Comparison of ENCODE assay signal across 8 cellular contexts in the genomic region with DNA sequence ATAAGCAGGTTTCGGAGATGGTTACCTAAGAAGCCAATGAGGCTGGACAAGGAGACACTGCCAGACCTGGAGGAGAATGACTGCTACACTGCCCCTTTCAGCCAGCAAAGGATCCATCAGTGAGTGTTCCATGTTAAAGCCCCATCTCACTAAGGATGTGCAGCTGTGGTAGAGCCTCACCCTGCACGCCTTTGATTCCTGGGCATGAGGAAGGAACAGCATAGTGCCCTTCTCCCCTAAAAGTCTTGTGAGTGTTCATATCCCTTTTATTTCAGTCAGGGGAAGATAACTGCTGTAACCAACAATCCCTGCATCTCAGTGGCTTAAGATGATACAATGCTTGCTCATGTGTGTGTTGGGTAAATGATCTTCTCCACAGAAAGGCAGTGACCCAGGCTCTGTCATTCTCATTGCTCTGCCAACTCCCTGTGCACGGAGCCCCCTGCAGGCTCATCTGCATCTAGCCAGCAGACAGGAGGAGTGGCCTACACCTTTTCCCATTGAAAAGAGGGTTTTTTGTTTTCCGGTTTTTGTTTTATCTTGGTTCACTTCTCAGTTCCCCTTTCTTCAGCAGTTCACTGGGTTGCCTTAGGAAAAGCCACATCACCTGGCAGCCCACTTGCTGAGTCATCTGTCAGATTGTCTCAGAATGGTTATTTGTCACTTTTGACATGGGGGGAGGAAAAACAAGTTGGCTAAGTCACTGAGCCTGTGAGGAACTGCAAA.
DNase-seq lines count a peak whose midpoint lies in the region; ATAC-seq and TF ChIP-seq lines count a peak whose summit lies in the region.

No MANE protein-coding gene starts in this region.

- TF ChIP-seq CTCF in Loucy (conservative IDR thresholded peaks at IDR 0.05; ENCODE audit: low read length) (peak; percentile 39), ascending aorta (IDR thresholded peaks at IDR 0.05) (peak in 2 of 3 experiments; percentile 9 to 11), thyroid gland (IDR thresholded peaks at IDR 0.05) (no peak)

- H3K27ac ChIP-seq in ascending aorta: peak overlapping the region in 1 of 2 donors; percentile 14
- no peak overlapping the region for H3K27ac ChIP-seq in thyroid gland

- no peaks in the 10 kb centered on the region for H3K36me3 ChIP-seq in Loucy (ENCODE audit: insufficient read depth, low read length)
- H3K36me3 ChIP-seq in ascending aorta: no peaks in the 10 kb centered on the region
- no peaks in the 10 kb centered on the region for H3K36me3 ChIP-seq in thyroid gland

- H3K4me1 ChIP-seq in Loucy (ENCODE audit: insufficient read depth, low read length, poor library complexity, severe bottlenecking) (no peaks in the 10 kb centered on the region), ascending aorta (peaks cover 0 to 9% of the 10 kb centered on the region in 2 donors), thyroid gland (no peaks in the 10 kb centered on the region)

- no peaks in the 10 kb centered on the region for H3K9me2 ChIP-seq in Loucy (replicated peaks; ENCODE audit: low read depth, low read length)

- H3F3A ChIP-seq in Loucy (ENCODE audit: low read depth): no peaks in the 10 kb centered on the region

- intact Hi-C loops in ascending aorta (cut with DNase I): no loop called here
- intact Hi-C loops in thyroid gland (cut with DNase I): no loop called here

- H3K9ac ChIP-seq in Loucy (ENCODE audit: low read depth, low read length, poor library complexity, severe bottlenecking): no peak overlapping the region

- TF ChIP-seq POLR2A in GM18505 (IDR thresholded peaks at IDR 0.05; ENCODE audit: borderline replicate concordance, extremely low read depth, insufficient read depth, insufficient read length) (no peak), thyroid gland (IDR thresholded peaks at IDR 0.05) (no peak)

- WGBS in thyroid gland, 2 donors: 33 to 41% methylated on average over 4 of the region's 4 CpGs

- ATAC-seq in GM18505 (IDR thresholded peaks at IDR 0.05; ENCODE audit: unreplicated experiment): peak; percentile 97
- ATAC-seq in HG02642 (IDR thresholded peaks at IDR 0.05; ENCODE audit: poor library complexity, unreplicated experiment): peak; percentile 95

- H4K20me1 ChIP-seq in Loucy (ENCODE audit: insufficient read depth, low read length, poor library complexity, severe bottlenecking): no peaks in the 10 kb centered on the region

- H3K79me2 ChIP-seq in Loucy (ENCODE audit: insufficient read depth, low read length): no peaks in the 10 kb centered on the region

- H3K4me2 ChIP-seq in Loucy (ENCODE audit: low read depth, low read length, poor library complexity, severe bottlenecking): no peak overlapping the region

- H3K27me3 ChIP-seq in Loucy (ENCODE audit: insufficient read depth, low read length, poor library complexity, severe bottlenecking) (no peaks in the 10 kb centered on the region), ascending aorta (no peaks in the 10 kb centered on the region), thyroid gland (no peaks in the 10 kb centered on the region)

- H3K4me3 ChIP-seq in Loucy (ENCODE audit: low read length, poor library complexity, severe bottlenecking) (no peak overlapping the region), ascending aorta (no peak overlapping the region), thyroid gland (replicated peaks in 1 of 3) (no peak overlapping the region)

- DNase-seq in Ammon's horn (ENCODE audit: low spot score) (peak; percentile 30), ascending aorta (ENCODE audit: low spot score in 2 of 2) (no peak), myocyte (ENCODE audit: low read depth) (peak; percentile 40), thyroid gland (no peak), dedifferentiated amniotic fluid mesenchymal stem cell (ENCODE audit: extremely low spot score) (no peak)

- H3K9me3 ChIP-seq in Loucy (ENCODE audit: insufficient read depth, low read depth, low read length) (no peaks in the 10 kb centered on the region), ascending aorta (no peaks in the 10 kb centered on the region), thyroid gland (no peaks in the 10 kb centered on the region)

- H2AFZ ChIP-seq in Loucy (ENCODE audit: low read length): no peak overlapping the region; the same call in 1 of the 2 replicates

Comparison
In these comparisons a context has a peak if more than half of its experiments do, and no peak if none do; other contexts are left out.
1. DNase-seq: peak in Ammon's horn (single experiment) and myocyte (single experiment); none in ascending aorta (0 of 2), thyroid gland (0 of 2) and dedifferentiated amniotic fluid mesenchymal stem cell (single experiment).
2. CTCF ChIP-seq: peak in Loucy (single experiment) and ascending aorta (2 of 3); none in thyroid gland (0 of 6).